ENCODE assay signal across 13 cellular contexts in the genomic region with DNA sequence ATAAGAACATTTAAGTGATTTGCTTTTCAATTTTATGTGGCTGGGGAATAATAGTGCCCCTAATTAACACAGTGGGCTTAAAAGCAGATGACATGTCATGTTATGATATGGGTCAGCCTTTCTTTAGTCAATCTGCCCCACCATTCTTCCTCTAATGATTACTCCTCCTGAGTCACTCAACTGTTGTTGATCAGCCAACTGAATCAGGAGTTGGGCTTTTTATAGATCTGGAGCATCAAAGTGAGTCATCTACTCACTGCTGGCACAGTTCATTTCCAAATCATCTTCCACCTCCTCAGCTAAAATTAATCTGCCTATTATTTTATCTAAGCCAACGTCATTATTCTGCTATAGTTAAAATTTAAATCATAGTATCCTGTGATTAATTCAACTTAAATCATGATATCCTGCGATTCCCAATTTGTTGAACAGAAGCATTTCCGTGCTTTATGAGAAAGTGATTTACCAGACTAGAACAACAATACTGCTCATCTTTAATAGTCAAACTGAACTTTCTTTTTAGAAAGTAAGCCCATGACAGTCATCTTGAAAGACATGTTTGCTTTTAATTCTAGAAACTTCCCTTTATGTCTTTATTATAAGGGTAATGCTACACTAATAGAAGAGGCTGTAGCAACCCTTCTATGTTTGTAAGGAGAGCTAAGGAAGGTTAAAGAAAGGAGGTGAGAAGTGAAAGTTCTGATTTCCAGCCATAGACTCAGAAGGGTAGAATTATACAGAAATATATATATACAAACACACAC.
DNase-seq lines count a peak whose midpoint lies in the region; ATAC-seq and TF ChIP-seq lines count a peak whose summit lies in the region.
"Had no signal": no experiment of that assay in that cellular context is flagged by ENCODE, and none has a peak within 500 bp of the region (broad histone marks: within the 10 kb centered on the region; RNA-seq: fewer than 3 reads in every experiment).

No MANE protein-coding gene starts in this region.

- TF ChIP-seq CTCF in epithelial cell of proximal tubule (conservative IDR thresholded peaks at IDR 0.05; ENCODE audit: low read depth, low read length): no peak

- ATAC-seq in GM19397 (IDR thresholded peaks at IDR 0.05; ENCODE audit: unreplicated experiment) (no peak), HG03135 (IDR thresholded peaks at IDR 0.05; ENCODE audit: unreplicated experiment) (no peak)
- ATAC-seq: left colon had no signal

- no peak overlapping the region for H3K4me3 ChIP-seq in epithelial cell of proximal tubule (ENCODE audit: low read depth, low read length)

- DNase-seq in DMS53 (lab: John Stamatoyannopoulos, UW): peak; percentile 3
- no peak for DNase-seq in DMS53 treated with DMSO at 0.1 percent for 48 hours (lab: John Stamatoyannopoulos, UW; ENCODE audit: unreplicated experiment)
- DNase-seq in NCI-H446 treated with DMSO at 0.1 percent for 48 hours (lab: John Stamatoyannopoulos, UW): peak; percentile 40
- DNase-seq in epithelial cell of proximal tubule (ENCODE audit: low read depth): peak; percentile 74
- DNase-seq in superior temporal gyrus (ENCODE audit: extremely low spot score): peak; percentile 43
- DNase-seq in activated CD4-positive, alpha-beta T cell treated with anti-CD3 and anti-CD28 coated beads for 4 hours: no peak
- DNase-seq: 8988T; activated CD4-positive, alpha-beta memory T cell treated with anti-CD3 and anti-CD28 coated beads for 36 hours; left colon; stimulated activated CD4-positive, alpha-beta T cell treated with anti-CD3 and anti-CD28 coated beads, Interleukin-4, amount 100 ng/mL, for 4 hours; substantia nigra had no signal

Comparison
In these comparisons a context has a peak if more than half of its experiments do, and no peak if none do; other contexts are left out.
1. DNase-seq: peak in DMS53 (single experiment), NCI-H446 treated with DMSO at 0.1 percent for 48 hours (single experiment), epithelial cell of proximal tubule (single experiment) and superior temporal gyrus (single experiment); none in DMS53 treated with DMSO at 0.1 percent for 48 hours (single experiment) and activated CD4-positive, alpha-beta T cell treated with anti-CD3 and anti-CD28 coated beads for 4 hours (0 of 2).